Comparison of ENCODE assay signal across 1 cellular context in genomic region chr3:32177702-32178198, GRCh38.
TF ChIP-seq lines count a peak whose summit lies in the region.

No MANE protein-coding gene starts in this region.

TF ChIP-seq in HepG2, 621 proteins besides CTCF, POLR2A, EP300 and RAD21 (continued from another document and continues in another):
- peak; percentile 29; the same call in 1 of the 2 replicates for TF ChIP-seq FOSL2 (CRISPR knock-in tag; IDR thresholded peaks at IDR 0.05)
- TF ChIP-seq ATF2 (CRISPR knock-in tag; IDR thresholded peaks at IDR 0.05), result no peak
- peak; percentile 59; the same call in 1 of the 2 replicates for TF ChIP-seq CBX5 (CRISPR knock-in tag; IDR thresholded peaks at IDR 0.05; ENCODE audit: borderline replicate concordance)
- TF ChIP-seq, protein P1, sequence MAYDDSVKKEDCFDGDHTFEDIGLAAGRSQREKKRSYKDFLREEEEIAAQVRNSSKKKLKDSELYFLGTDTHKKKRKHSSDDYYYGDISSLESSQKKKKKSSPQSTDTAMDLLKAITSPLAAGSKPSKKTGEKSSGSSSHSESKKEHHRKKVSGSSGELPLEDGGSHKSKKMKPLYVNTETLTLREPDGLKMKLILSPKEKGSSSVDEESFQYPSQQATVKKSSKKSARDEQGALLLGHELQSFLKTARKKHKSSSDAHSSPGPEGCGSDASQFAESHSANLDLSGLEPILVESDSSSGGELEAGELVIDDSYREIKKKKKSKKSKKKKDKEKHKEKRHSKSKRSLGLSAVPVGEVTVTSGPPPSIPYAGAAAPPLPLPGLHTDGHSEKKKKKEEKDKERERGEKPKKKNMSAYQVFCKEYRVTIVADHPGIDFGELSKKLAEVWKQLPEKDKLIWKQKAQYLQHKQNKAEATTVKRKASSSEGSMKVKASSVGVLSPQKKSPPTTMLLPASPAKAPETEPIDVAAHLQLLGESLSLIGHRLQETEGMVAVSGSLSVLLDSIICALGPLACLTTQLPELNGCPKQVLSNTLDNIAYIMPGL (CRISPR knock-in tag; IDR thresholded peaks at IDR 0.05; ENCODE audit: borderline replicate concordance in 1 of 2, low read depth in 1 of 2), result peak; percentile 57 to 77; a peak in 2 of 4 replicates
- TF ChIP-seq, protein P2, sequence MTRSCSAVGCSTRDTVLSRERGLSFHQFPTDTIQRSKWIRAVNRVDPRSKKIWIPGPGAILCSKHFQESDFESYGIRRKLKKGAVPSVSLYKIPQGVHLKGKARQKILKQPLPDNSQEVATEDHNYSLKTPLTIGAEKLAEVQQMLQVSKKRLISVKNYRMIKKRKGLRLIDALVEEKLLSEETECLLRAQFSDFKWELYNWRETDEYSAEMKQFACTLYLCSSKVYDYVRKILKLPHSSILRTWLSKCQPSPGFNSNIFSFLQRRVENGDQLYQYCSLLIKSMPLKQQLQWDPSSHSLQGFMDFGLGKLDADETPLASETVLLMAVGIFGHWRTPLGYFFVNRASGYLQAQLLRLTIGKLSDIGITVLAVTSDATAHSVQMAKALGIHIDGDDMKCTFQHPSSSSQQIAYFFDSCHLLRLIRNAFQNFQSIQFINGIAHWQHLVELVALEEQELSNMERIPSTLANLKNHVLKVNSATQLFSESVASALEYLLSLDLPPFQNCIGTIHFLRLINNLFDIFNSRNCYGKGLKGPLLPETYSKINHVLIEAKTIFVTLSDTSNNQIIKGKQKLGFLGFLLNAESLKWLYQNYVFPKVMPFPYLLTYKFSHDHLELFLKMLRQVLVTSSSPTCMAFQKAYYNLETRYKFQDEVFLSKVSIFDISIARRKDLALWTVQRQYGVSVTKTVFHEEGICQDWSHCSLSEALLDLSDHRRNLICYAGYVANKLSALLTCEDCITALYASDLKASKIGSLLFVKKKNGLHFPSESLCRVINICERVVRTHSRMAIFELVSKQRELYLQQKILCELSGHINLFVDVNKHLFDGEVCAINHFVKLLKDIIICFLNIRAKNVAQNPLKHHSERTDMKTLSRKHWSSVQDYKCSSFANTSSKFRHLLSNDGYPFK (CRISPR knock-in tag; IDR thresholded peaks at IDR 0.05; ENCODE audit: borderline replicate concordance), result no peak
- TF ChIP-seq, protein P3, sequence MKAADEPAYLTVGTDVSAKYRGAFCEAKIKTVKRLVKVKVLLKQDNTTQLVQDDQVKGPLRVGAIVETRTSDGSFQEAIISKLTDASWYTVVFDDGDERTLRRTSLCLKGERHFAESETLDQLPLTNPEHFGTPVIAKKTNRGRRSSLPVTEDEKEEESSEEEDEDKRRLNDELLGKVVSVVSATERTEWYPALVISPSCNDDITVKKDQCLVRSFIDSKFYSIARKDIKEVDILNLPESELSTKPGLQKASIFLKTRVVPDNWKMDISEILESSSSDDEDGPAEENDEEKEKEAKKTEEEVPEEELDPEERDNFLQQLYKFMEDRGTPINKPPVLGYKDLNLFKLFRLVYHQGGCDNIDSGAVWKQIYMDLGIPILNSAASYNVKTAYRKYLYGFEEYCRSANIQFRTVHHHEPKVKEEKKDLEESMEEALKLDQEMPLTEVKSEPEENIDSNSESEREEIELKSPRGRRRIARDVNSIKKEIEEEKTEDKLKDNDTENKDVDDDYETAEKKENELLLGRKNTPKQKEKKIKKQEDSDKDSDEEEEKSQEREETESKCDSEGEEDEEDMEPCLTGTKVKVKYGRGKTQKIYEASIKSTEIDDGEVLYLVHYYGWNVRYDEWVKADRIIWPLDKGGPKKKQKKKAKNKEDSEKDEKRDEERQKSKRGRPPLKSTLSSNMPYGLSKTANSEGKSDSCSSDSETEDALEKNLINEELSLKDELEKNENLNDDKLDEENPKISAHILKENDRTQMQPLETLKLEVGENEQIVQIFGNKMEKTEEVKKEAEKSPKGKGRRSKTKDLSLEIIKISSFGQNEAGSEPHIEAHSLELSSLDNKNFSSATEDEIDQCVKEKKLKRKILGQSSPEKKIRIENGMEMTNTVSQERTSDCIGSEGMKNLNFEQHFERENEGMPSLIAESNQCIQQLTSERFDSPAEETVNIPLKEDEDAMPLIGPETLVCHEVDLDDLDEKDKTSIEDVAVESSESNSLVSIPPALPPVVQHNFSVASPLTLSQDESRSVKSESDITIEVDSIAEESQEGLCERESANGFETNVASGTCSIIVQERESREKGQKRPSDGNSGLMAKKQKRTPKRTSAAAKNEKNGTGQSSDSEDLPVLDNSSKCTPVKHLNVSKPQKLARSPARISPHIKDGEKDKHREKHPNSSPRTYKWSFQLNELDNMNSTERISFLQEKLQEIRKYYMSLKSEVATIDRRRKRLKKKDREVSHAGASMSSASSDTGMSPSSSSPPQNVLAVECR (CRISPR knock-in tag; IDR thresholded peaks at IDR 0.05; ENCODE audit: borderline replicate concordance), result peak; percentile 44; the same call in 1 of the 2 replicates
- TF ChIP-seq MIXL1 (CRISPR knock-in tag; IDR thresholded peaks at IDR 0.05), result peak; percentile 74; the same call in 1 of the 2 replicates
- TF ChIP-seq YY1 (IDR thresholded peaks at IDR 0.05; ENCODE audit: insufficient read depth, insufficient replicate concordance, low read depth, low read length), result peak; percentile 29
- TF ChIP-seq ZFP36L2 (CRISPR knock-in tag; IDR thresholded peaks at IDR 0.05), result no peak
- TF ChIP-seq, protein P4, sequence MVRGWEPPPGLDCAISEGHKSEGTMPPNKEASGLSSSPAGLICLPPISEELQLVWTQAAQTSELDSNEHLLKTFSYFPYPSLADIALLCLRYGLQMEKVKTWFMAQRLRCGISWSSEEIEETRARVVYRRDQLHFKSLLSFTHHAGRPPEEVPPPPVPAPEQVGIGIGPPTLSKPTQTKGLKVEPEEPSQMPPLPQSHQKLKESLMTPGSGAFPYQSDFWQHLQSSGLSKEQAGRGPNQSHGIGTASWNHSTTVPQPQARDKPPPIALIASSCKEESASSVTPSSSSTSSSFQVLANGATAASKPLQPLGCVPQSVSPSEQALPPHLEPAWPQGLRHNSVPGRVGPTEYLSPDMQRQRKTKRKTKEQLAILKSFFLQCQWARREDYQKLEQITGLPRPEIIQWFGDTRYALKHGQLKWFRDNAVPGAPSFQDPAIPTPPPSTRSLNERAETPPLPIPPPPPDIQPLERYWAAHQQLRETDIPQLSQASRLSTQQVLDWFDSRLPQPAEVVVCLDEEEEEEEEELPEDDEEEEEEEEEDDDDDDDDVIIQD (CRISPR knock-in tag; IDR thresholded peaks at IDR 0.05; ENCODE audit: low read depth), result 0 out of 2 replicates have a peak, but pooled peaks have one; percentile 56
- peak; percentile 54; the same call in 1 of the 2 replicates for TF ChIP-seq ZSCAN9 (CRISPR knock-in tag; IDR thresholded peaks at IDR 0.05; ENCODE audit: borderline replicate concordance)
- TF ChIP-seq HMGXB3 (CRISPR knock-in tag; IDR thresholded peaks at IDR 0.05; ENCODE audit: borderline replicate concordance), result 0 out of 2 replicates have a peak, but pooled peaks have one; percentile 22
- TF ChIP-seq, protein P5, sequence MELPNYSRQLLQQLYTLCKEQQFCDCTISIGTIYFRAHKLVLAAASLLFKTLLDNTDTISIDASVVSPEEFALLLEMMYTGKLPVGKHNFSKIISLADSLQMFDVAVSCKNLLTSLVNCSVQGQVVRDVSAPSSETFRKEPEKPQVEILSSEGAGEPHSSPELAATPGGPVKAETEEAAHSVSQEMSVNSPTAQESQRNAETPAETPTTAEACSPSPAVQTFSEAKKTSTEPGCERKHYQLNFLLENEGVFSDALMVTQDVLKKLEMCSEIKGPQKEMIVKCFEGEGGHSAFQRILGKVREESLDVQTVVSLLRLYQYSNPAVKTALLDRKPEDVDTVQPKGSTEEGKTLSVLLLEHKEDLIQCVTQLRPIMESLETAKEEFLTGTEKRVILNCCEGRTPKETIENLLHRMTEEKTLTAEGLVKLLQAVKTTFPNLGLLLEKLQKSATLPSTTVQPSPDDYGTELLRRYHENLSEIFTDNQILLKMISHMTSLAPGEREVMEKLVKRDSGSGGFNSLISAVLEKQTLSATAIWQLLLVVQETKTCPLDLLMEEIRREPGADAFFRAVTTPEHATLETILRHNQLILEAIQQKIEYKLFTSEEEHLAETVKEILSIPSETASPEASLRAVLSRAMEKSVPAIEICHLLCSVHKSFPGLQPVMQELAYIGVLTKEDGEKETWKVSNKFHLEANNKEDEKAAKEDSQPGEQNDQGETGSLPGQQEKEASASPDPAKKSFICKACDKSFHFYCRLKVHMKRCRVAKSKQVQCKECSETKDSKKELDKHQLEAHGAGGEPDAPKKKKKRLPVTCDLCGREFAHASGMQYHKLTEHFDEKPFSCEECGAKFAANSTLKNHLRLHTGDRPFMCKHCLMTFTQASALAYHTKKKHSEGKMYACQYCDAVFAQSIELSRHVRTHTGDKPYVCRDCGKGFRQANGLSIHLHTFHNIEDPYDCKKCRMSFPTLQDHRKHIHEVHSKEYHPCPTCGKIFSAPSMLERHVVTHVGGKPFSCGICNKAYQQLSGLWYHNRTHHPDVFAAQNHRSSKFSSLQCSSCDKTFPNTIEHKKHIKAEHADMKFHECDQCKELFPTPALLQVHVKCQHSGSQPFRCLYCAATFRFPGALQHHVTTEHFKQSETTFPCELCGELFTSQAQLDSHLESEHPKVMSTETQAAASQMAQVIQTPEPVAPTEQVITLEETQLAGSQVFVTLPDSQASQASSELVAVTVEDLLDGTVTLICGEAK (IDR thresholded peaks at IDR 0.05), result no peak
- TF ChIP-seq, protein P5 (CRISPR knock-in tag; IDR thresholded peaks at IDR 0.05), result no peak
- peak; percentile 40; the same call in 1 of the 2 replicates for TF ChIP-seq ZMYM4 (CRISPR knock-in tag; IDR thresholded peaks at IDR 0.05)
- peak; percentile 33; the same call in 1 of the 2 replicates for TF ChIP-seq POGZ (CRISPR knock-in tag; IDR thresholded peaks at IDR 0.05)
- no peak for TF ChIP-seq POLR2AphosphoS5 (IDR thresholded peaks at IDR 0.05; ENCODE audit: low read depth, low read length)
- peak; percentile 32; the same call in 1 of the 2 replicates for TF ChIP-seq SALL1 (CRISPR knock-in tag; IDR thresholded peaks at IDR 0.05)
- TF ChIP-seq, protein P6, sequence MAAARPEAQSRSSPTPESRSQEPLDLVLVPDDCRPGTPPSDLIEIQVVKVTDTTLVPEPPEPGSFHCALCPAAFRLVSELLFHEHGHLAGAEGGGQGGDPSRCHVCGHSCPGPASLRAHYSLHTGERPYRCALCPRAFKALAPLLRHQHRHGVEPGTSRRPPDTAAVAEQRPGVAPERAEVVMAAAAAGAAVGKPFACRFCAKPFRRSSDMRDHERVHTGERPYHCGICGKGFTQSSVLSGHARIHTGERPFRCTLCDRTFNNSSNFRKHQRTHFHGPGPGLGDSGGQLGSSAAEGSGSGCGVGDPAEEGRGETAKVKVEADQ (CRISPR knock-in tag; IDR thresholded peaks at IDR 0.05; ENCODE audit: borderline replicate concordance), result 0 out of 2 replicates have a peak, but pooled peaks have one; percentile 33
- peak; percentile 28; the same call in 1 of the 2 replicates for TF ChIP-seq SRF (IDR thresholded peaks at IDR 0.05; ENCODE audit: low read depth, low read length)
- no peak for TF ChIP-seq ZNF260 (CRISPR knock-in tag; IDR thresholded peaks at IDR 0.05; ENCODE audit: borderline replicate concordance, low read depth)
